In genomic region chr7:16776053-16776452, GRCh38 we compare ENCODE assay signal across 21 cellular contexts. TPM values are rescaled to one million over a fixed set of nuclear protein-coding genes. Genes with fewer than 3 reads are reported as not detected.
DNase-seq lines count a peak whose midpoint lies in the region; ATAC-seq and TF ChIP-seq lines count a peak whose summit lies in the region.
"Had no signal": no experiment of that assay in that cellular context is flagged by ENCODE, and none has a peak within 500 bp of the region (broad histone marks: within the 10 kb centered on the region; RNA-seq: fewer than 3 reads in every experiment).

No MANE protein-coding gene starts in this region.

- H3K4me1 Mint-ChIP-seq in GM23338, result peaks cover 26% of the 10 kb centered on the region
- H3K4me1 Mint-ChIP-seq in activated B cell treated with CpG ODN at 0.5 μM for 24 hours, result peaks cover 55% of the 10 kb centered on the region
- peaks cover 13% of the 10 kb centered on the region for H3K4me1 Mint-ChIP-seq in glutamatergic neuron (ENCODE audit: low read depth, unreplicated experiment)
- H3K4me1 Mint-ChIP-seq in activated CD8-positive, alpha-beta T cell treated with anti-CD3 and anti-CD28 coated beads, Interleukin-2, amount 10 ng/mL, durations not matched to agents 7 days and 5 days (ENCODE audit: low read depth), result peaks cover 4% of the 10 kb centered on the region
- H3K4me1 Mint-ChIP-seq: CD4-positive, CD25-positive, alpha-beta regulatory T cell; CD8-positive, alpha-beta memory T cell had no signal

- H4K20me1 ChIP-seq in GM23338 (replicated peaks; ENCODE audit: insufficient read depth), result no peaks in the 10 kb centered on the region; the same call in 1 of the 2 replicates

- POLR2A ChIA-PET in activated B cell treated with CpG ODN at 0.5 μM for 24 hours (lab: Charles Lee), result no interaction called here
- POLR2A ChIA-PET in activated CD8-positive, alpha-beta T cell treated with anti-CD3 and anti-CD28 coated beads, Interleukin-2, amount 10 ng/mL, durations not matched to agents 7 days and 5 days (lab: Charles Lee), result no interaction called here

- peak; percentile 64 for ATAC-seq in GM23338
- no peak for ATAC-seq in activated B cell treated with CpG ODN at 0.5 μM for 24 hours (ENCODE audit: low read depth)
- no peak for ATAC-seq in activated CD8-positive, alpha-beta T cell treated with anti-CD3 and anti-CD28 coated beads, Interleukin-2, amount 10 ng/mL, durations not matched to agents 7 days and 5 days
- ATAC-seq: HCT116 had no signal

- no peaks in the 10 kb centered on the region for H3F3A ChIP-seq in GM23338 (replicated peaks; ENCODE audit: low read depth)

- no peak overlapping the region for H2AFZ ChIP-seq in GM23338

- H3K4me2 ChIP-seq in GM23338, result no peak overlapping the region

- peaks cover 36% of the 10 kb centered on the region for H3K79me2 ChIP-seq in GM23338 (replicated peaks; ENCODE audit: insufficient read depth)

- H3K36me3 ChIP-seq in GM23338 (ENCODE audit: insufficient read depth), result no peaks in the 10 kb centered on the region
- H3K36me3 ChIP-seq: BE2C had no signal

- H3K4me1 ChIP-seq in GM23338 (ENCODE audit: insufficient read depth), result peaks cover 34% of the 10 kb centered on the region
- H3K4me1 ChIP-seq: BE2C had no signal

- H3K27ac Mint-ChIP-seq in GM23338 (peak overlapping the region; percentile 46; the same call in 1 of the 2 replicates), activated B cell treated with CpG ODN at 0.5 μM for 24 hours (peak overlapping the region; percentile 19), glutamatergic neuron (ENCODE audit: unreplicated experiment) (no peak overlapping the region)
- H3K27ac Mint-ChIP-seq in activated CD8-positive, alpha-beta T cell treated with anti-CD3 and anti-CD28 coated beads, Interleukin-2, amount 10 ng/mL, durations not matched to agents 7 days and 5 days, result no peak overlapping the region
- H3K27ac Mint-ChIP-seq: CD4-positive, CD25-positive, alpha-beta regulatory T cell; CD8-positive, alpha-beta memory T cell; HFFc6 had no signal

- CTCF ChIA-PET in activated B cell treated with CpG ODN at 0.5 μM for 24 hours (lab: Charles Lee), result no interaction called here
- CTCF ChIA-PET in activated CD8-positive, alpha-beta T cell treated with anti-CD3 and anti-CD28 coated beads, Interleukin-2, amount 10 ng/mL, durations not matched to agents 7 days and 5 days (lab: Charles Lee), result no interaction called here

- H3K27me3 Mint-ChIP-seq in GM23338 (ENCODE audit: insufficient read depth, low read depth, poor library complexity) (peaks cover 1% of the 10 kb centered on the region), activated B cell treated with CpG ODN at 0.5 μM for 24 hours (no peaks in the 10 kb centered on the region), glutamatergic neuron (ENCODE audit: unreplicated experiment) (no peaks in the 10 kb centered on the region)
- peaks cover 3% of the 10 kb centered on the region for H3K27me3 Mint-ChIP-seq in activated CD8-positive, alpha-beta T cell treated with anti-CD3 and anti-CD28 coated beads, Interleukin-2, amount 10 ng/mL, durations not matched to agents 7 days and 5 days (ENCODE audit: low read depth)

- TF ChIP-seq CTCF in GM23338 (conservative IDR thresholded peaks at IDR 0.05; ENCODE audit: low read depth in 2 of 2) (no peak), activated B cell treated with CpG ODN at 0.5 μM for 24 hours (IDR thresholded peaks at IDR 0.05) (no peak), glutamatergic neuron (IDR thresholded peaks at IDR 0.05; ENCODE audit: partially characterized antibody, unreplicated experiment) (no peak)

- intact Hi-C loops in activated B cell treated with CpG ODN at 0.5 μM for 24 hours (cut with micrococcal nuclease), result no loop called here

- no peak overlapping the region for H3K4me3 ChIP-seq in GM23338

- H3K9me3 Mint-ChIP-seq in GM23338 (no peaks in the 10 kb centered on the region), activated B cell treated with CpG ODN at 0.5 μM for 24 hours (no peaks in the 10 kb centered on the region), glutamatergic neuron (ENCODE audit: unreplicated experiment) (no peaks in the 10 kb centered on the region)
- H3K9me3 Mint-ChIP-seq in activated CD8-positive, alpha-beta T cell treated with anti-CD3 and anti-CD28 coated beads, Interleukin-2, amount 10 ng/mL, durations not matched to agents 7 days and 5 days (ENCODE audit: insufficient read depth), result no peaks in the 10 kb centered on the region
- H3K9me3 Mint-ChIP-seq: CD4-positive, CD25-positive, alpha-beta regulatory T cell; HFFc6 had no signal

- H3K36me3 Mint-ChIP-seq in GM23338 (ENCODE audit: low read depth), result no peaks in the 10 kb centered on the region
- H3K36me3 Mint-ChIP-seq in activated B cell treated with CpG ODN at 0.5 μM for 24 hours (ENCODE audit: low read depth), result peaks cover 32% of the 10 kb centered on the region
- H3K36me3 Mint-ChIP-seq in glutamatergic neuron (ENCODE audit: unreplicated experiment), result no peaks in the 10 kb centered on the region
- no peaks in the 10 kb centered on the region for H3K36me3 Mint-ChIP-seq in activated CD8-positive, alpha-beta T cell treated with anti-CD3 and anti-CD28 coated beads, Interleukin-2, amount 10 ng/mL, durations not matched to agents 7 days and 5 days (ENCODE audit: low read depth)
- H3K36me3 Mint-ChIP-seq: CD4-positive, CD25-positive, alpha-beta regulatory T cell had no signal

- no peak overlapping the region for H3K4me3 Mint-ChIP-seq in GM23338
- no peak overlapping the region for H3K4me3 Mint-ChIP-seq in activated B cell treated with CpG ODN at 0.5 μM for 24 hours
- peak overlapping the region; percentile 18 for H3K4me3 Mint-ChIP-seq in glutamatergic neuron (ENCODE audit: unreplicated experiment)
- H3K4me3 Mint-ChIP-seq in activated CD8-positive, alpha-beta T cell treated with anti-CD3 and anti-CD28 coated beads, Interleukin-2, amount 10 ng/mL, durations not matched to agents 7 days and 5 days, result no peak overlapping the region
- H3K4me3 Mint-ChIP-seq: CD4-positive, CD25-positive, alpha-beta regulatory T cell; CD8-positive, alpha-beta memory T cell; HFFc6 had no signal

- no peaks in the 10 kb centered on the region for H3K27me3 ChIP-seq in GM23338 (ENCODE audit: insufficient read depth)
- H3K27me3 ChIP-seq: BE2C had no signal

- DNase-seq in GM23338 (ENCODE audit: low spot score), result no peak
- DNase-seq in activated B cell treated with CpG ODN at 0.5 μM for 24 hours, result no peak
- DNase-seq in glutamatergic neuron, result peak; percentile 54
- no peak for DNase-seq in UCSD-AML1 (lab: John Stamatoyannopoulos, UW; ENCODE audit: unreplicated experiment)
- DNase-seq in SIG-M5 (lab: John Stamatoyannopoulos, UW), result no peak
- no peak for DNase-seq in activated CD8-positive, alpha-beta T cell treated with anti-CD3 and anti-CD28 coated beads, Interleukin-2, amount 10 ng/mL, durations not matched to agents 7 days and 5 days
- no peak for DNase-seq in GDM1 (lab: John Stamatoyannopoulos, UW)
- DNase-seq: BE2C; C1 segment of cervical spinal cord; CD4-positive, CD25-positive, alpha-beta regulatory T cell; CD8-positive, alpha-beta memory T cell; COR-L47; DMS 273 treated with DMSO at 0.1 percent for 48 hours; DMS53; DND-41; EL; HFFc6 had no signal

- no peak overlapping the region for H3K27ac ChIP-seq in GM23338 (ENCODE audit: low read depth)
- H3K27ac ChIP-seq: HL-60 had no signal

- H3K9me2 ChIP-seq in GM23338 (ENCODE audit: insufficient read depth), result no peaks in the 10 kb centered on the region

TF ChIP-seq in GM23338, 12 proteins besides CTCF, POLR2A, EP300 and RAD21 (continues in another document):
- no peak for TF ChIP-seq STAT1 (IDR thresholded peaks at IDR 0.05; ENCODE audit: unreplicated experiment)
- TF ChIP-seq EZH2 (IDR thresholded peaks at IDR 0.05; ENCODE audit: low read depth, unreplicated experiment), result no peak

RNA-seq across cellular contexts. Expression of gene TSPAN13, which starts 22.5 kb away (rescaled TPM):
- total RNA-seq in GM23338 (2014; rRNA removed; shearing (Covaris generic)), result 27.6 and 28.8 TPM in 2 replicates
- 40.9 and 42.5 TPM in 2 replicates for polyA plus RNA-seq in GM23338 (2016; fragmentation: Nextera tagmentation; extraction: Ambion mirVana)
- total RNA-seq in activated B cell treated with CpG ODN at 0.5 μM for 24 hours (15.1 and 17.8 TPM in 2 replicates), glutamatergic neuron (ENCODE audit: unreplicated experiment) (81.1 TPM)
- total RNA-seq in activated CD8-positive, alpha-beta T cell treated with anti-CD3 and anti-CD28 coated beads, Interleukin-2, amount 10 ng/mL, durations not matched to agents 7 days and 5 days, result 1 to 10 TPM in 1 of 2 experiments, under 1 TPM in 1; 0.81 to 1.3 TPM
- polyA plus RNA-seq: CD8-positive, alpha-beta memory T cell had no signal

RNA-seq across cellular contexts. Expression of gene AGR2, which starts 28.7 kb away (rescaled TPM):
- not detected in 2 replicates for total RNA-seq in GM23338 (2014; rRNA removed; shearing (Covaris generic))
- polyA plus RNA-seq in GM23338 (2016; fragmentation: Nextera tagmentation; extraction: Ambion mirVana), result not detected in 2 replicates
- total RNA-seq in activated B cell treated with CpG ODN at 0.5 μM for 24 hours (not detected in 2 replicates), glutamatergic neuron (ENCODE audit: unreplicated experiment) (not detected)
- total RNA-seq in activated CD8-positive, alpha-beta T cell treated with anti-CD3 and anti-CD28 coated beads, Interleukin-2, amount 10 ng/mL, durations not matched to agents 7 days and 5 days, result not detected
- total RNA-seq: A172; CD4-positive, CD25-positive, alpha-beta regulatory T cell; CD8-positive, alpha-beta memory T cell; HFFc6; HT1080 had no signal
- polyA plus RNA-seq: CD4-positive, CD25-positive, alpha-beta regulatory T cell; CD8-positive, alpha-beta memory T cell had no signal

Comparison
In these comparisons a context has a peak if more than half of its experiments do, and no peak if none do; other contexts are left out.
1. H3K27ac Mint-ChIP-seq: peak in GM23338 (single experiment) and activated B cell treated with CpG ODN at 0.5 μM for 24 hours (single experiment); none in glutamatergic neuron (single experiment) and activated CD8-positive, alpha-beta T cell treated with anti-CD3 and anti-CD28 coated beads, Interleukin-2, amount 10 ng/mL, durations not matched to agents 7 days and 5 days (single experiment).